11 cellular contexts compared by ENCODE assay signal in the genomic region with DNA sequence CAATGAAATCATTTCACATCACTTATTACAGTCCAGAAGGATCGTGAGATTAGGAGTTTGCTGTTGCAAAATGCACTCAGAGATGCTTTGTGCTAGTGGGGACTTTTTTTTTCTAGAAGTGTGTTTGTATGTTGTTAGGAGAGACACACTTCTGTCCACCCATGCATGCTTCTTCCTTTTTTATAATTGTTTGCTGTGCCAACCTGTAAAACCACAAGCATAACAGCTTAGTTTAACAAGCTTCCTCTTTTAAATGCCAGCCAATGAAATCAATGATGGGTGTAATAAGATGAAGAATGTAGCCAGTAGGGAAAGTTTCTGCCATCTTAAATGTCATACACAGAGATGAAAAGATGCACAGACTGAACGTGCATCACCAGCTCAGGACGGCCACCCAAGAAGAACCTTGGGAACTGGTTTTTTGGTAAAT.
DNase-seq lines count a peak whose midpoint lies in the region; ATAC-seq and TF ChIP-seq lines count a peak whose summit lies in the region.
"Had no signal": no experiment of that assay in that cellular context is flagged by ENCODE, and none has a peak within 500 bp of the region (broad histone marks: within the 10 kb centered on the region; RNA-seq: fewer than 3 reads in every experiment).

No MANE protein-coding gene starts in this region.

- H3K4me3 ChIP-seq in testis, result no peak overlapping the region
- H3K4me3 ChIP-seq: heart left ventricle had no signal

- H3K27ac Mint-ChIP-seq in activated CD8-positive, alpha-beta T cell treated with anti-CD3 and anti-CD28 coated beads for 36 hours, result peak overlapping the region; percentile 81

- ATAC-seq in GM19035 (IDR thresholded peaks at IDR 0.05; ENCODE audit: unreplicated experiment), result peak; percentile 41
- peak; percentile 64 for ATAC-seq in activated CD8-positive, alpha-beta T cell treated with anti-CD3 and anti-CD28 coated beads for 36 hours

- H3K4me1 Mint-ChIP-seq in activated CD8-positive, alpha-beta T cell treated with anti-CD3 and anti-CD28 coated beads for 36 hours (ENCODE audit: low read depth), result peaks cover 79% of the 10 kb centered on the region

- H3K4me1 ChIP-seq in testis, result no peaks in the 10 kb centered on the region
- H3K4me1 ChIP-seq: parathyroid adenoma had no signal

- no peak for DNase-seq in activated CD8-positive, alpha-beta T cell treated with anti-CD3 and anti-CD28 coated beads for 36 hours
- no peak for DNase-seq in middle frontal gyrus (ENCODE audit: extremely low spot score, low spot score)
- DNase-seq in H4 (ENCODE audit: low spot score), result no peak
- DNase-seq in testis, result no peak
- DNase-seq in NCI-H82 (lab: John Stamatoyannopoulos, UW), result no peak
- DNase-seq: heart left ventricle, SK-N-SH had no signal

- POLR2A ChIA-PET in activated CD8-positive, alpha-beta T cell treated with anti-CD3 and anti-CD28 coated beads for 36 hours (lab: Charles Lee), result interaction anchor here (0.7 to 1.4 kb wide), 3 partner anchors 9 to 25 kb away, joined by 3 to 4 read pairs (median 3); no protein-coding TSS in a partner anchor

- H3K36me3 Mint-ChIP-seq in activated CD8-positive, alpha-beta T cell treated with anti-CD3 and anti-CD28 coated beads for 36 hours (ENCODE audit: low read depth), result peaks cover 15% of the 10 kb centered on the region

- peaks cover 6% of the 10 kb centered on the region for H3K9me3 Mint-ChIP-seq in activated CD8-positive, alpha-beta T cell treated with anti-CD3 and anti-CD28 coated beads for 36 hours

- H3K4me3 Mint-ChIP-seq in activated CD8-positive, alpha-beta T cell treated with anti-CD3 and anti-CD28 coated beads for 36 hours, result no peak overlapping the region

- peak overlapping the region; percentile 34; the same call in 1 of the 2 replicates for H3K27ac ChIP-seq in C4-2B
- peak overlapping the region; percentile 99 for H3K27ac ChIP-seq in KOPT-K1 (ENCODE audit: low read depth, low read length, poor library complexity, severe bottlenecking)
- no peak overlapping the region for H3K27ac ChIP-seq in testis
- H3K27ac ChIP-seq: parathyroid adenoma had no signal

- no peaks in the 10 kb centered on the region for H3K27me3 Mint-ChIP-seq in activated CD8-positive, alpha-beta T cell treated with anti-CD3 and anti-CD28 coated beads for 36 hours

- H3K9me3 ChIP-seq in KOPT-K1 (ENCODE audit: insufficient read depth, low read length, poor library complexity, severe bottlenecking) (peaks cover 8% of the 10 kb centered on the region), testis (no peaks in the 10 kb centered on the region)
- H3K9me3 ChIP-seq: heart left ventricle, SK-N-SH had no signal

- CTCF ChIA-PET in activated CD8-positive, alpha-beta T cell treated with anti-CD3 and anti-CD28 coated beads for 36 hours (lab: Charles Lee), result interaction anchor here (1.1 to 2.8 kb wide), 3 partner anchors 8 to 22 kb away, joined by 3 to 10 read pairs (median 6); no protein-coding TSS in a partner anchor

- TF ChIP-seq CTCF in C4-2B (conservative IDR thresholded peaks at IDR 0.05) (no peak), testis (IDR thresholded peaks at IDR 0.05) (no peak)
- TF ChIP-seq CTCF in activated CD8-positive, alpha-beta T cell treated with anti-CD3 and anti-CD28 coated beads for 36 hours (IDR thresholded peaks at IDR 0.05), result no peak

- H3K36me3 ChIP-seq in KOPT-K1 (ENCODE audit: insufficient read depth, low read length) (no peaks in the 10 kb centered on the region), testis (ENCODE audit: low read depth, missing control alignments) (no peaks in the 10 kb centered on the region)
- H3K36me3 ChIP-seq: heart left ventricle had no signal

- intact Hi-C loops in activated CD8-positive, alpha-beta T cell treated with anti-CD3 and anti-CD28 coated beads for 36 hours (cut with micrococcal nuclease), result loop anchor here (2.0 kb wide), 1 partner anchor 14 kb away; no protein-coding TSS in a partner anchor
- intact Hi-C loops in testis (cut with DNase I; ENCODE audit: low total_unique reads), result no loop called here

- no peak for TF ChIP-seq POLR2A in testis (IDR thresholded peaks at IDR 0.05)

- 69 to 74% methylated on average over 3 of the region's 3 CpGs for WGBS in testis, 2 donors

- no peaks in the 10 kb centered on the region for H3K27me3 ChIP-seq in testis
- H3K27me3 ChIP-seq: heart left ventricle had no signal

Comparison
In these comparisons a context has a peak if more than half of its experiments do, and no peak if none do; other contexts are left out.
1. H3K27ac ChIP-seq: peak in C4-2B (single experiment) and KOPT-K1 (single experiment); none in testis (0 of 2).